ENCODE assay signal across 8 cellular contexts in genomic region chr14:31456841-31457664, GRCh38.
DNase-seq lines count a peak whose midpoint lies in the region; ATAC-seq and TF ChIP-seq lines count a peak whose summit lies in the region.

TSS of gene DTD2 (minus strand) at chr14:31457506. CDS start at chr14:31457393, 113 bp downstream.

- TF ChIP-seq CTCF in AG09309 (IDR thresholded peaks at IDR 0.05; ENCODE audit: control insufficient read depth, insufficient read depth, low read depth, low read length, missing control alignments) = no peak

- peak within 1 kb of the TSS; percentile 92 for H3K4me3 Mint-ChIP-seq in central memory CD8-positive, alpha-beta T cell

- ATAC-seq in GM19023 (IDR thresholded peaks at IDR 0.05; ENCODE audit: unreplicated experiment) = peak; percentile 98
- ATAC-seq in HG03280 (IDR thresholded peaks at IDR 0.05; ENCODE audit: unreplicated experiment) = peak; percentile 99
- peak; percentile 97 for ATAC-seq in central memory CD8-positive, alpha-beta T cell (replicated peaks; ENCODE audit: extremely low read depth, poor library complexity, severe bottlenecking)

- peak within 1 kb of the TSS; percentile 89 for H3K27ac Mint-ChIP-seq in central memory CD8-positive, alpha-beta T cell (ENCODE audit: low read depth)

- H3K9me3 Mint-ChIP-seq in central memory CD8-positive, alpha-beta T cell = no peaks in the 10 kb centered on the region

- H3K4me3 ChIP-seq in AG09309 (ENCODE audit: control insufficient read depth, low read depth, low read length) = peak within 1 kb of the TSS; percentile 59

- DNase-seq in AG09309 (ENCODE audit: low read depth) (peak; percentile 63), NCI-H345 (lab: John Stamatoyannopoulos, UW) (peak; percentile 97), iris pigment epithelial cell (ENCODE audit: low read depth) (peak; percentile 93)
- peak; percentile 82 for DNase-seq in activated CD4-positive, CD25-positive, alpha-beta regulatory T cell treated with anti-CD3 and anti-CD28 coated beads, Interleukin-2, amount 50 U/mL, for 16 hours (ENCODE audit: low read depth, low spot score)
- peak; percentile 80 for DNase-seq in central memory CD8-positive, alpha-beta T cell (ENCODE audit: low spot score in 2 of 2)
- DNase-seq in stimulated activated CD4-positive, alpha-beta T cell treated with anti-CD3 and anti-CD28 coated beads, Interleukin-12 subunit alpha, Interleukin-12 subunit beta, amount 100 ng/mL, for 4 hours = peak; percentile 90

- peaks cover 11% of the 10 kb centered on the region for H3K36me3 Mint-ChIP-seq in central memory CD8-positive, alpha-beta T cell (ENCODE audit: insufficient read depth)

- peaks cover 11% of the 10 kb centered on the region for H3K27me3 Mint-ChIP-seq in central memory CD8-positive, alpha-beta T cell

- H3K4me1 Mint-ChIP-seq in central memory CD8-positive, alpha-beta T cell = peaks cover 12% of the 10 kb centered on the region

Comparison
In these comparisons a context has a peak if more than half of its experiments do, and no peak if none do; other contexts are left out.
1. Peak in every context shown above with its lines: DNase-seq, ATAC-seq and H3K4me3 ChIP-seq.